Comparison of ENCODE assay signal across 14 cellular contexts in the genomic region with DNA sequence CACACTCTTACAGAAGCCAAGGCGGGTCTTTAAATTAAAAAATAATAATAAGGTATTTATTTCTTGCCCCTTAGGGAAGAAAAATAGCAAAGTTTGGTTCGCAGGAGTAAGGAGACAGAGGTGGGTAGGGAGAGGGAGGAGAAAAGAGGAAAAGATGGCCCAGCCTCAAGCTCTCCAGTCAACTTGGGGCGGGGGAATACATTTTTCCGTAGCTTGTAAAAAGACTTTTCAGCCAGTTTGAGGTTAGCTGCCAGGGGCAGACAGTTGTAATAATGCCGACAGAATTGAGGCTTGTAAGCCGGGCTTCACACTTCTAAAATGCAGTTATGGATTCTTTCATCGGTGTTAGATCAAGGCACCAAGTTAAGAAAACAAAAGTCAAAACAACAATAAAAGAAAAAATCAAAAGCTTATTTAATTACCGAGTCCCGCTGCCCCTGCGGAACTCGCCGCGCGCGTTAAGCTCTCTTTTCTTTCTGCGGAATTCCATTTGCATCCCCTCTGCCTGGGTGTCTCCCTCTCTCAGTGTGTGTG. TPM values are rescaled to one million over a fixed set of nuclear protein-coding genes. Genes with fewer than 3 reads are reported as not detected.
A peak's percentile ranks its signal among the peaks of the same experiment; 100 is the strongest.
DNase-seq lines count a peak whose midpoint lies in the region; ATAC-seq, FAIRE-seq and TF ChIP-seq lines count a peak whose summit lies in the region.
"Had no signal": no experiment of that assay in that cellular context is flagged by ENCODE, and none has a peak within 500 bp of the region (broad histone marks: within the 10 kb centered on the region; RNA-seq: fewer than 3 reads in every experiment).

No MANE protein-coding gene starts in this region.

- H3K18ac ChIP-seq in H1 (ENCODE audit: extremely low read depth, low read length): no peak overlapping the region; the same call in 1 of the 2 replicates

- H3K9me3 ChIP-seq in CD4-positive, CD25-positive, alpha-beta regulatory T cell (ENCODE audit: control insufficient read depth in 2 of 2, low read length in 2 of 2): no peaks in the 10 kb centered on the region
- no peaks in the 10 kb centered on the region for H3K9me3 ChIP-seq in H1 (ENCODE audit: insufficient read depth in 2 of 2, low read depth in 1 of 2, low read length in 1 of 2)
- no peaks in the 10 kb centered on the region for H3K9me3 ChIP-seq in right lobe of liver

- 0 out of 2 replicates have a peak overlapping the region, but pooled peaks have one; percentile 68 for H2BK12ac ChIP-seq in H1 (ENCODE audit: low read depth, low read length)

- in situ Hi-C loops in ACHN (cut with HindIII; ENCODE audit: low pct_ligation_motif_present, low pct_unique_long_range_greater_than_20kb, low sequenced_read_pairs): no loop called here

- no peak overlapping the region for H3K23ac ChIP-seq in H1 (ENCODE audit: insufficient read length)

- H2BK15ac ChIP-seq in H1 (ENCODE audit: low read length): no peak overlapping the region

- no peak for DNase-seq in CD4-positive, CD25-positive, alpha-beta regulatory T cell
- no peak for DNase-seq in HFF-Myc (ENCODE audit: extremely low read depth, low read depth)
- DNase-seq in H1 (ENCODE audit: low read depth in 1 of 2, low spot score in 2 of 2): no peak
- no peak for DNase-seq in progenitor cell of endocrine pancreas (ENCODE audit: low spot score, unreplicated experiment)
- no peak for DNase-seq in erythroblast (lab: John Stamatoyannopoulos, UW)
- no peak for DNase-seq in right lobe of liver
- DNase-seq in ACHN: no peak
- DNase-seq: activated CD4-positive, alpha-beta T cell treated with anti-CD3 and anti-CD28 coated beads, Interleukin-2, amount 10 ng/mL, durations not matched to agents 7 days and 5 days; aorta; NCI-H2171 treated with DMSO at 0.1 percent for 48 hours; SHP77 had no signal

- H2AFZ ChIP-seq in H1 (ENCODE audit: low read length): no peak overlapping the region

- WGBS in H1 (ENCODE audit: extremely low coverage in 1 of 2, insufficient coverage in 1 of 2, insufficient read length in 1 of 2, insufficient replicate concordance in 2 of 2, low coverage in 1 of 2, low lambda C conversion rate in 2 of 2, missing lambda C conversion rate in 1 of 2), 2 experiments: 4% methylated on average over 16 of the region's 16 CpGs; no CpG with 5 or more reads in 1 of the 2 experiments
- WGBS in right lobe of liver (ENCODE audit: insufficient coverage, low coverage, low lambda C conversion rate, missing lambda C conversion rate): 11% methylated on average over 16 of the region's 16 CpGs

- H4K8ac ChIP-seq in H1 (ENCODE audit: extremely low read depth, insufficient read depth, low read length): no peak overlapping the region

- H3K9me3 Mint-ChIP-seq in CD4-positive, CD25-positive, alpha-beta regulatory T cell: peaks cover 0 to 3% (median 0%) of the 10 kb centered on the region in 7 donors
- H3K9me3 Mint-ChIP-seq in progenitor cell of endocrine pancreas (ENCODE audit: low read depth): no peaks in the 10 kb centered on the region
- H3K9me3 Mint-ChIP-seq: activated CD4-positive, alpha-beta T cell treated with anti-CD3 and anti-CD28 coated beads, Interleukin-2, amount 10 ng/mL, durations not matched to agents 7 days and 5 days had no signal

- TF ChIP-seq RAD21 in H1 (IDR thresholded peaks at IDR 0.05 in 1 of 2, conservative IDR thresholded peaks at IDR 0.05 in 1 of 2; ENCODE audit: low read depth in 2 of 2, low read length in 2 of 2): no peak

- H3K27me3 Mint-ChIP-seq in CD4-positive, CD25-positive, alpha-beta regulatory T cell: peaks cover 86% of the 10 kb centered on the region
- H3K27me3 Mint-ChIP-seq in progenitor cell of endocrine pancreas: peaks cover 94% of the 10 kb centered on the region

- no peaks in the 10 kb centered on the region for H3K36me3 ChIP-seq in CD4-positive, CD25-positive, alpha-beta regulatory T cell (ENCODE audit: control insufficient read depth, insufficient read depth, low read length)
- H3K36me3 ChIP-seq in H1 (ENCODE audit: control insufficient read depth in 2 of 4, insufficient read depth in 4 of 4, low read length in 3 of 4): peaks cover 0 to 8% (median 0%) of the 10 kb centered on the region in 4 experiments; a peak in 1 of 8 replicates
- H3K36me3 ChIP-seq in right lobe of liver: no peaks in the 10 kb centered on the region

- no peak overlapping the region for H2AK5ac ChIP-seq in H1 (ENCODE audit: low read depth, low read length)

- H3K79me1 ChIP-seq in H1 (ENCODE audit: low read depth, low read length): no peaks in the 10 kb centered on the region

- TF ChIP-seq POLR2A in H1 (IDR thresholded peaks at IDR 0.05; ENCODE audit: control extremely low read depth in 1 of 2, low read depth in 2 of 2, low read length in 2 of 2) (no peak), erythroblast (IDR thresholded peaks at IDR 0.05; ENCODE audit: low read length) (no peak), right lobe of liver (IDR thresholded peaks at IDR 0.05) (no peak)

- H3K4me3 Mint-ChIP-seq in CD4-positive, CD25-positive, alpha-beta regulatory T cell: peak overlapping the region in 3 of 4 donors; percentile 8 to 68 (median 60)
- no peak overlapping the region for H3K4me3 Mint-ChIP-seq in progenitor cell of endocrine pancreas (ENCODE audit: low read depth)
- H3K4me3 Mint-ChIP-seq: activated CD4-positive, alpha-beta T cell treated with anti-CD3 and anti-CD28 coated beads, Interleukin-2, amount 10 ng/mL, durations not matched to agents 7 days and 5 days had no signal

- no peak for FAIRE-seq in H1 (lab: Jason Lieb, UNC)
- FAIRE-seq: K562 had no signal

- H3K9ac ChIP-seq in H1 (replicated peaks in 1 of 4; ENCODE audit: extremely low read depth in 1 of 4, low read depth in 3 of 4, low read length in 3 of 4): no peak overlapping the region

- no peak overlapping the region for H3K56ac ChIP-seq in H1 (replicated peaks; ENCODE audit: insufficient read length, low read depth, low read length)

- H2BK120ac ChIP-seq in H1 (replicated peaks; ENCODE audit: low read depth, low read length): no peak overlapping the region

- H3K79me2 ChIP-seq in H1 (ENCODE audit: control insufficient read depth in 1 of 2, insufficient read depth in 2 of 2, low read length in 2 of 2): no peaks in the 10 kb centered on the region

- no peak for TF ChIP-seq EP300 in H1 (IDR thresholded peaks at IDR 0.05; ENCODE audit: borderline replicate concordance in 1 of 2, low read depth in 2 of 2, low read length in 2 of 2)

- TF ChIP-seq CTCF in HFF-Myc (IDR thresholded peaks at IDR 0.05; ENCODE audit: low read depth, low read length, missing control alignments): no peak
- no peak for TF ChIP-seq CTCF in H1 (IDR thresholded peaks at IDR 0.05; ENCODE audit: control extremely low read depth in 1 of 3, insufficient read depth in 1 of 3, low read depth in 1 of 3, low read length in 3 of 3)
- TF ChIP-seq CTCF in progenitor cell of endocrine pancreas (IDR thresholded peaks at IDR 0.05; ENCODE audit: unreplicated experiment): no peak
- no peak for TF ChIP-seq CTCF in right lobe of liver (IDR thresholded peaks at IDR 0.05)

- H3K27ac Mint-ChIP-seq in CD4-positive, CD25-positive, alpha-beta regulatory T cell: peak overlapping the region in 1 of 3 donors; percentile 32
- peak overlapping the region; percentile 38 for H3K27ac Mint-ChIP-seq in progenitor cell of endocrine pancreas
- H3K27ac Mint-ChIP-seq: activated CD4-positive, alpha-beta T cell treated with anti-CD3 and anti-CD28 coated beads, Interleukin-2, amount 10 ng/mL, durations not matched to agents 7 days and 5 days had no signal

- CTCF ChIA-PET in H1 (lab: Charles Lee; ENCODE audit: partially characterized antibody): interaction anchor here (0.7 to 7.9 kb wide), 6 partner anchors 16 to 332 kb away, joined by 3 to 57 read pairs (median 6); no protein-coding TSS in a partner anchor

- intact Hi-C loops in right lobe of liver (cut with DNase I): no loop called here

- no peak overlapping the region for H3K4ac ChIP-seq in H1 (replicated peaks; ENCODE audit: insufficient read length, low read depth, low read length)

- peaks cover 33 to 53% of the 10 kb centered on the region in 2 experiments for H4K20me1 ChIP-seq in H1 (replicated peaks in 1 of 2; ENCODE audit: control insufficient read depth in 1 of 2, insufficient read depth in 2 of 2, low read length in 2 of 2)

- POLR2A ChIA-PET in H1 (lab: Charles Lee; ENCODE audit: partially characterized antibody): interaction anchor here (1.1 kb wide), 1 partner anchor 11 kb away, joined by 3 read pairs; no protein-coding TSS in a partner anchor

- no peak for ATAC-seq in CD4-positive, CD25-positive, alpha-beta regulatory T cell (ENCODE audit: low read depth in 2 of 2)
- no peak for ATAC-seq in right lobe of liver
- ATAC-seq: K562 had no signal

- no peaks in the 10 kb centered on the region for H3K36me3 Mint-ChIP-seq in CD4-positive, CD25-positive, alpha-beta regulatory T cell
- no peaks in the 10 kb centered on the region for H3K36me3 Mint-ChIP-seq in progenitor cell of endocrine pancreas (ENCODE audit: insufficient read depth)

- H3K27me3 ChIP-seq in CD4-positive, CD25-positive, alpha-beta regulatory T cell (ENCODE audit: control insufficient read depth, insufficient read depth, low read length): peaks cover 32% of the 10 kb centered on the region
- H3K27me3 ChIP-seq in H1 (replicated peaks in 1 of 4; ENCODE audit: control insufficient read depth in 3 of 4, extremely low read depth in 1 of 4, insufficient read depth in 3 of 4, low read length in 3 of 4): peaks cover 99 to 100% (median 100%) of the 10 kb centered on the region in 4 experiments
- H3K27me3 ChIP-seq in right lobe of liver: peaks cover 25 to 74% of the 10 kb centered on the region in 2 donors

- no peak overlapping the region for H2BK20ac ChIP-seq in H1 (ENCODE audit: low read length)

- H2BK5ac ChIP-seq in H1 (ENCODE audit: low read depth, low read length): no peak overlapping the region

- H4K91ac ChIP-seq in H1 (replicated peaks; ENCODE audit: insufficient read length, low read length): no peak overlapping the region

- H3K4me3 ChIP-seq in CD4-positive, CD25-positive, alpha-beta regulatory T cell (ENCODE audit: low read depth, low read length): no peak overlapping the region
- H3K4me3 ChIP-seq in HFF-Myc (replicated peaks; ENCODE audit: low read depth, low read length): peak overlapping the region; percentile 25
- peak overlapping the region in 1 of 4 experiments; percentile 43; a peak in 1 of 8 replicates for H3K4me3 ChIP-seq in H1 (ENCODE audit: extremely low read depth in 1 of 4, insufficient read depth in 2 of 4, low read depth in 3 of 4, low read length in 4 of 4)
- no peak overlapping the region for H3K4me3 ChIP-seq in right lobe of liver
- H3K4me3 ChIP-seq: K562 had no signal

- no peak overlapping the region for H3K27ac ChIP-seq in CD4-positive, CD25-positive, alpha-beta regulatory T cell (ENCODE audit: insufficient read depth, low read length, poor library complexity, severe bottlenecking)
- H3K27ac ChIP-seq in H1 (ENCODE audit: low read depth, low read length): no peak overlapping the region
- no peak overlapping the region for H3K27ac ChIP-seq in right lobe of liver

- peak overlapping the region; percentile 53 to 61 for H3K4me2 ChIP-seq in H1 (ENCODE audit: insufficient read depth in 1 of 2, low read depth in 2 of 2, low read length in 2 of 2)

- H3K4me1 Mint-ChIP-seq in CD4-positive, CD25-positive, alpha-beta regulatory T cell: peaks cover 0 to 36% (median 10%) of the 10 kb centered on the region in 4 donors
- H3K4me1 Mint-ChIP-seq in progenitor cell of endocrine pancreas (ENCODE audit: low read depth): peaks cover 6% of the 10 kb centered on the region

- no peak overlapping the region for H4K5ac ChIP-seq in H1 (ENCODE audit: insufficient read length, low read depth, low read length)

- H3K4me1 ChIP-seq in CD4-positive, CD25-positive, alpha-beta regulatory T cell (ENCODE audit: control insufficient read depth, insufficient read depth, low read length, poor library complexity, severe bottlenecking): peaks cover 9% of the 10 kb centered on the region
- peaks cover 7 to 50% (median 23%) of the 10 kb centered on the region in 4 experiments for H3K4me1 ChIP-seq in H1 (replicated peaks in 1 of 4; ENCODE audit: control insufficient read depth in 3 of 4, insufficient read depth in 4 of 4, low read length in 3 of 4)
- H3K4me1 ChIP-seq in right lobe of liver: peaks cover 0 to 24% (median 0%) of the 10 kb centered on the region in 4 donors

- no peak overlapping the region for H3K14ac ChIP-seq in H1 (ENCODE audit: insufficient read length)

- peaks cover 3% of the 10 kb centered on the region; the same call in 1 of the 2 replicates for H3K23me2 ChIP-seq in H1 (ENCODE audit: low read depth, low read length)

RNA-seq across cellular contexts. Expression of gene EVX1, which starts 0.5 kb away (rescaled TPM):
- not detected for total RNA-seq in CD4-positive, CD25-positive, alpha-beta regulatory T cell
- polyA plus RNA-seq in CD4-positive, CD25-positive, alpha-beta regulatory T cell: not detected
- total RNA-seq in H1 (2021; fragmentation: NEBNext Ultra II Directional; extraction: Animal tissue kit (Norgen Biotek cat#: 25700)): not detected in 2 replicates
- polyA plus RNA-seq in H1 (2011; rRNA removed): 0.02 TPM in 1 of 2 replicates, not detected in the other
- not detected for polyA plus RNA-seq in H1 (2011; cell fraction: cytosol; rRNA removed)
- polyA plus RNA-seq in H1 (2011; cell fraction: nucleus; rRNA removed): not detected
- 0.13 TPM in 1 of 4 replicates, not detected in the others for polyA plus RNA-seq in H1 (2012, experiment 1 of 2)
- 0.07 TPM for polyA plus RNA-seq in H1 (2012, experiment 2 of 2)
- polyA plus RNA-seq in H1 (2013, experiment 1 of 2): not detected
- not detected for polyA plus RNA-seq in H1 (2013, experiment 2 of 2)
- not detected in 2 replicates for polyA minus RNA-seq in H1 (2011; rRNA and poly(A)+ RNA removed)
- polyA minus RNA-seq in H1 (2011; cell fraction: cytosol; rRNA and poly(A)+ RNA removed): not detected
- not detected for polyA minus RNA-seq in H1 (2011; cell fraction: nucleus; rRNA and poly(A)+ RNA removed)
- total RNA-seq in progenitor cell of endocrine pancreas: not detected in 2 replicates
- not detected for total RNA-seq in right lobe of liver
- total RNA-seq: activated CD4-positive, alpha-beta T cell treated with anti-CD3 and anti-CD28 coated beads, Interleukin-2, amount 10 ng/mL, durations not matched to agents 7 days and 5 days; aorta; epithelial cell of proximal tubule; K562; kidney epithelial cell had no signal
- polyA plus RNA-seq: aorta, K562 had no signal

RNA-seq across cellular contexts. Expression of gene HOXA13, which starts 42.2 kb away (rescaled TPM):
- total RNA-seq in CD4-positive, CD25-positive, alpha-beta regulatory T cell: not detected
- polyA plus RNA-seq in CD4-positive, CD25-positive, alpha-beta regulatory T cell: not detected
- not detected in 2 replicates for total RNA-seq in H1 (2021; fragmentation: NEBNext Ultra II Directional; extraction: Animal tissue kit (Norgen Biotek cat#: 25700))
- polyA plus RNA-seq in H1 (2011; rRNA removed): not detected in 2 replicates
- polyA plus RNA-seq in H1 (2011; cell fraction: cytosol; rRNA removed): not detected
- not detected for polyA plus RNA-seq in H1 (2011; cell fraction: nucleus; rRNA removed)
- 0.07 TPM in 1 of 4 replicates, not detected in the others for polyA plus RNA-seq in H1 (2012, experiment 1 of 2)
- not detected for polyA plus RNA-seq in H1 (2012, experiment 2 of 2)
- not detected for polyA plus RNA-seq in H1 (2013, experiment 1 of 2)
- polyA plus RNA-seq in H1 (2013, experiment 2 of 2): not detected
- not detected in 2 replicates for polyA minus RNA-seq in H1 (2011; rRNA and poly(A)+ RNA removed)
- not detected for polyA minus RNA-seq in H1 (2011; cell fraction: cytosol; rRNA and poly(A)+ RNA removed)
- polyA minus RNA-seq in H1 (2011; cell fraction: nucleus; rRNA and poly(A)+ RNA removed): not detected
- total RNA-seq in progenitor cell of endocrine pancreas (not detected in 2 replicates), right lobe of liver (not detected)
- total RNA-seq: activated CD4-positive, alpha-beta T cell treated with anti-CD3 and anti-CD28 coated beads, Interleukin-2, amount 10 ng/mL, durations not matched to agents 7 days and 5 days; aorta; epithelial cell of proximal tubule; K562; kidney epithelial cell had no signal
- polyA plus RNA-seq: K562 had no signal

RNA-seq across cellular contexts. Expression of gene HOXA11, which starts 57.1 kb away (rescaled TPM):
- total RNA-seq in CD4-positive, CD25-positive, alpha-beta regulatory T cell: not detected
- not detected for polyA plus RNA-seq in CD4-positive, CD25-positive, alpha-beta regulatory T cell
- not detected in 2 replicates for total RNA-seq in H1 (2021; fragmentation: NEBNext Ultra II Directional; extraction: Animal tissue kit (Norgen Biotek cat#: 25700))
- polyA plus RNA-seq in H1 (2011; rRNA removed): not detected in 2 replicates
- not detected for polyA plus RNA-seq in H1 (2011; cell fraction: cytosol; rRNA removed)
- not detected for polyA plus RNA-seq in H1 (2011; cell fraction: nucleus; rRNA removed)
- polyA plus RNA-seq in H1 (2012, experiment 1 of 2): not detected in 4 replicates
- not detected for polyA plus RNA-seq in H1 (2012, experiment 2 of 2)
- polyA plus RNA-seq in H1 (2013, experiment 1 of 2): not detected
- polyA plus RNA-seq in H1 (2013, experiment 2 of 2): not detected
- not detected in 2 replicates for polyA minus RNA-seq in H1 (2011; rRNA and poly(A)+ RNA removed)
- not detected for polyA minus RNA-seq in H1 (2011; cell fraction: cytosol; rRNA and poly(A)+ RNA removed)
- polyA minus RNA-seq in H1 (2011; cell fraction: nucleus; rRNA and poly(A)+ RNA removed): not detected
- not detected in 2 replicates for total RNA-seq in progenitor cell of endocrine pancreas
- total RNA-seq in right lobe of liver: not detected
- total RNA-seq: activated CD4-positive, alpha-beta T cell treated with anti-CD3 and anti-CD28 coated beads, Interleukin-2, amount 10 ng/mL, durations not matched to agents 7 days and 5 days; K562 had no signal
- polyA plus RNA-seq: K562 had no signal
